Comparison of ENCODE assay signal across 29 cellular contexts in the genomic region with DNA sequence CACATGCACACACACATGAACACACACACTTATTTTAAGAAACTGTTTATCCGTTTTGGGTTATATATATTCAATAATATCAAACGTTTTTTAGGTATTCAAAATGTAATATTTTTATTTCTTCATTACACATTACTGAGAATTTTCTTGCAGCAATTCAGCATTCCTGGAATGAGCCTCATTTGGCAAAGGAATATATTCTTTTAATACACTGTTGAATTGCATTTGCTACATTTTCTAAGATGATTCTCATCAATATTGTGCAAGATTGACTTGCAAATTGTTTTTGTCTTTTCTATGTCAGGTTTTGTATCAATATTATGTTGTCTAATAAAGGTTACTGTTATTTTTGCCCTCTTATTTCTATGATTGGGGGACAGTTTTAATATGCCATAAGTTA.
"Had no signal": no experiment of that assay in that cellular context is flagged by ENCODE, and none has a peak within 500 bp of the region (broad histone marks: within the 10 kb centered on the region; RNA-seq: fewer than 3 reads in every experiment).

No MANE protein-coding gene starts in this region.

- H3K9me3 ChIP-seq: colonic mucosa, gastrocnemius medialis had no signal

- H3K4me1 ChIP-seq: adrenal gland, ascending aorta, breast epithelium, colonic mucosa, foreskin keratinocyte, gastrocnemius medialis, heart left ventricle had no signal

- DNase-seq: activated CD4-positive, alpha-beta memory T cell treated with anti-CD3 and anti-CD28 coated beads for 36 hours; activated CD4-positive, alpha-beta T cell treated with anti-CD3 and anti-CD28 coated beads for 36 hours; activated CD4-positive, alpha-beta T cell treated with anti-CD3 and anti-CD28 coated beads, Interleukin-2, amount 10 ng/mL, durations not matched to agents 24 days and 14 days; activated CD4-positive, CD25-positive, alpha-beta regulatory T cell; activated CD4-positive, CD25-positive, alpha-beta regulatory T cell treated with anti-CD3 and anti-CD28 coated beads, Interleukin-2, amount 50 U/mL, for 72 hours; activated CD8-positive, alpha-beta memory T cell treated with anti-CD3 and anti-CD28 coated beads, Interleukin-2, amount 10 ng/mL, durations not matched to agents 7 days and 5 days; activated CD8-positive, alpha-beta memory T cell treated with anti-CD3 and anti-CD28 coated beads, Interleukin-2, amount 50 U/mL, for 4 hours; activated CD8-positive, alpha-beta T cell treated with anti-CD3 and anti-CD28 coated beads, Interleukin-2, amount 10 ng/mL, durations not matched to agents 7 days and 5 days; activated gamma-delta T cell treated with Interleukin-2 at 50 U/mL for 16 hours; activated naive CD4-positive, alpha-beta T cell treated with anti-CD3 and anti-CD28 coated beads, Interleukin-2, amount 50 U/mL, for 16 hours; activated naive CD4-positive, alpha-beta T cell treated with Interleukin-2 at 50 U/mL for 16 hours; activated T-cell treated with anti-CD3 and anti-CD28 coated beads for 4 hours; activated T-cell treated with anti-CD3 and anti-CD28 coated beads, Interleukin-2, amount 50 U/mL, for 24 hours; activated T-cell treated with anti-CD3 and anti-CD28 coated beads, Interleukin-2, amount 50 U/mL, for 72 hours; adrenal gland; central memory CD4-positive, alpha-beta T cell; cerebellar nuclear complex; colonic mucosa; effector CD8-positive, alpha-beta T cell; foreskin keratinocyte; gastrocnemius medialis; glutamatergic neuron; heart left ventricle; T-helper 1 cell; T-helper 17 cell; T1000 had no signal

- H3K36me3 ChIP-seq: adrenal gland, breast epithelium, cardiac muscle cell, colonic mucosa, gastrocnemius medialis had no signal

- H3K27me3 ChIP-seq: adrenal gland, ascending aorta, breast epithelium, cardiac muscle cell, colonic mucosa, foreskin keratinocyte, gastrocnemius medialis, heart left ventricle had no signal

- H3K27ac ChIP-seq: adrenal gland, ascending aorta, breast epithelium, cardiac muscle cell, colonic mucosa, foreskin keratinocyte, gastrocnemius medialis, heart left ventricle had no signal

- H3K4me3 ChIP-seq: adrenal gland, ascending aorta, breast epithelium, cardiac muscle cell, colonic mucosa, gastrocnemius medialis, heart left ventricle had no signal
